ENCODE assay signal across 11 cellular contexts in the genomic region with DNA sequence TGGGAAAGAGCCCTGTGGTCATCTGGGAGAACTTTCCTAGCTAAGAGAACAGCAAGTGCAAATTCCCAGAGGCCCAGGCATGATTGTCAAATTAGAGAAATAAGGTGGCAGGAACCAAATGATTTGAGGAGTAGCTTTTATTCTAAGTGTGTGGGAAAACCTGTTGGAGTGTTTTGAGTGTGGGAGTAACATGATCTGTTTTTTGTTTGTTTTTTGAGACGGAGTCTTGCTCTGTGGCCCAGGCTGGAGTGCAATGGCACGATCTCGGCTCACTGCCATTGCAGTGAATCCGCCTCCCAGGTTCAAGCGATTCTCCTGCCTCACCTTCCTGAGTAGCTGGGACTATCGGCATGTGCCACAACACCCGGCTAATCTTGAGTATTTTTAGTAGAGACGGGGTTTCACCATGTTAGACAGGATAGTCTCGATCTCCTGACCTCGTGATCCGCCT. TPM values are rescaled to one million over a fixed set of nuclear protein-coding genes. Genes with fewer than 3 reads are reported as not detected.
A peak's percentile ranks its signal among the peaks of the same experiment; 100 is the strongest.
DNase-seq lines count a peak whose midpoint lies in the region; ATAC-seq and TF ChIP-seq lines count a peak whose summit lies in the region.
"Had no signal": no experiment of that assay in that cellular context is flagged by ENCODE, and none has a peak within 500 bp of the region (broad histone marks: within the 10 kb centered on the region; RNA-seq: fewer than 3 reads in every experiment).

No MANE protein-coding gene starts in this region.

- no peaks in the 10 kb centered on the region for H3K9me2 ChIP-seq in SK-N-SH
- no peaks in the 10 kb centered on the region for H3K9me2 ChIP-seq in Karpas-422 (replicated peaks; ENCODE audit: insufficient read depth, low read length)

- peaks cover 56% of the 10 kb centered on the region for H3K36me3 Mint-ChIP-seq in activated naive CD8-positive, alpha-beta T cell treated with anti-CD3 and anti-CD28 coated beads, Interleukin-2, amount 50 U/mL, for 24 hours (ENCODE audit: low read depth)
- H3K36me3 Mint-ChIP-seq in neural progenitor cell, result peaks cover 31% of the 10 kb centered on the region

- H3K4me1 Mint-ChIP-seq in activated naive CD8-positive, alpha-beta T cell treated with anti-CD3 and anti-CD28 coated beads, Interleukin-2, amount 50 U/mL, for 24 hours, result peaks cover 51% of the 10 kb centered on the region
- peaks cover 31% of the 10 kb centered on the region for H3K4me1 Mint-ChIP-seq in neural progenitor cell

- peaks cover 4% of the 10 kb centered on the region for H3K27me3 Mint-ChIP-seq in activated naive CD8-positive, alpha-beta T cell treated with anti-CD3 and anti-CD28 coated beads, Interleukin-2, amount 50 U/mL, for 24 hours
- H3K27me3 Mint-ChIP-seq in neural progenitor cell (ENCODE audit: insufficient read depth, low read depth), result peaks cover 14% of the 10 kb centered on the region

- H3K9me3 ChIP-seq in SK-N-SH (no peaks in the 10 kb centered on the region), Karpas-422 (ENCODE audit: low read length) (no peaks in the 10 kb centered on the region), neural progenitor cell (ENCODE audit: low read depth) (no peaks in the 10 kb centered on the region)

- TF ChIP-seq CTCF in SK-N-SH (IDR thresholded peaks at IDR 0.05), result no peak
- no peak for TF ChIP-seq CTCF in neural progenitor cell (IDR thresholded peaks at IDR 0.05)

- H3F3A ChIP-seq in SK-N-SH (replicated peaks; ENCODE audit: insufficient read depth) (no peaks in the 10 kb centered on the region), neural progenitor cell (ENCODE audit: low read depth) (peaks cover 10% of the 10 kb centered on the region)

- no peak for ATAC-seq in SK-N-SH treated with all-trans-retinoic acid at 6 μM for 48 hours
- ATAC-seq in activated naive CD8-positive, alpha-beta T cell treated with anti-CD3 and anti-CD28 coated beads, Interleukin-2, amount 50 U/mL, for 24 hours, result no peak
- no peak for ATAC-seq in GM21723 (IDR thresholded peaks at IDR 0.05; ENCODE audit: unreplicated experiment)
- no peak for ATAC-seq in HG03469 (IDR thresholded peaks at IDR 0.05; ENCODE audit: unreplicated experiment)

- CTCF ChIA-PET in SK-N-SH (lab: Yijun Ruan, JAX), result interaction anchor here (0.7 to 2.0 kb wide), 6 partner anchors 47 to 120 kb away, joined by 3 to 10 read pairs (median 3); no protein-coding TSS in a partner anchor

- H3K4me1 ChIP-seq in SK-N-SH (ENCODE audit: control insufficient read depth in 1 of 2, insufficient read depth in 2 of 2, low read depth in 1 of 2, low read length in 1 of 2) (peaks cover 2 to 18% of the 10 kb centered on the region in 2 experiments; a peak in 3 of 4 replicates), Karpas-422 (ENCODE audit: low read length) (peaks cover 16% of the 10 kb centered on the region), neural progenitor cell (peaks cover 27% of the 10 kb centered on the region)

- H3K4me3 Mint-ChIP-seq in activated naive CD8-positive, alpha-beta T cell treated with anti-CD3 and anti-CD28 coated beads, Interleukin-2, amount 50 U/mL, for 24 hours, result peak overlapping the region; percentile 93
- peak overlapping the region; percentile 100 for H3K4me3 Mint-ChIP-seq in neural progenitor cell

- POLR2A ChIA-PET in SK-N-SH (lab: Yijun Ruan, JAX), result no interaction called here

- H3K27ac Mint-ChIP-seq in activated naive CD8-positive, alpha-beta T cell treated with anti-CD3 and anti-CD28 coated beads, Interleukin-2, amount 50 U/mL, for 24 hours, result no peak overlapping the region
- peak overlapping the region; percentile 59 for H3K27ac Mint-ChIP-seq in neural progenitor cell

- 91% methylated on average over 11 of the region's 11 CpGs for WGBS in SK-N-SH (ENCODE audit: low lambda C conversion rate)

- H3K4me3 ChIP-seq in SK-N-SH (ENCODE audit: low read depth in 2 of 2, low read length in 1 of 2), result no peak overlapping the region
- no peak overlapping the region for H3K4me3 ChIP-seq in Karpas-422 (ENCODE audit: low read length)
- no peak overlapping the region for H3K4me3 ChIP-seq in neural progenitor cell

- H3K79me2 ChIP-seq in SK-N-SH (ENCODE audit: insufficient read depth), result peaks cover 73% of the 10 kb centered on the region
- H3K79me2 ChIP-seq in Karpas-422 (ENCODE audit: low read length), result peaks cover 73% of the 10 kb centered on the region
- peaks cover 73% of the 10 kb centered on the region for H3K79me2 ChIP-seq in neural progenitor cell (ENCODE audit: low read depth)

- TF ChIP-seq EP300 in SK-N-SH (IDR thresholded peaks at IDR 0.05; ENCODE audit: borderline replicate concordance in 1 of 2, low read depth in 1 of 2, low read length in 1 of 2), result no peak

- H4K20me1 ChIP-seq in SK-N-SH (ENCODE audit: insufficient read depth), result peaks cover 62% of the 10 kb centered on the region
- peaks cover 21% of the 10 kb centered on the region; the same call in 1 of the 2 replicates for H4K20me1 ChIP-seq in Karpas-422 (ENCODE audit: insufficient read depth, low read depth, low read length)
- peaks cover 64% of the 10 kb centered on the region for H4K20me1 ChIP-seq in neural progenitor cell (ENCODE audit: low read depth)

- DNase-seq in SK-N-SH (no peak), Karpas-422 (no peak), neural progenitor cell (ENCODE audit: low spot score) (no peak), GM19238 (ENCODE audit: insufficient read length, low spot score) (no peak)
- no peak for DNase-seq in activated naive CD8-positive, alpha-beta T cell treated with anti-CD3 and anti-CD28 coated beads, Interleukin-2, amount 50 U/mL, for 24 hours
- DNase-seq: anterior cingulate cortex; stimulated activated CD4-positive, alpha-beta T cell treated with anti-CD3 and anti-CD28 coated beads, Interleukin-1b, Interleukin-23, amount 100 ng/mL, for 48 hours had no signal

- TF ChIP-seq RAD21 in SK-N-SH (IDR thresholded peaks at IDR 0.05; ENCODE audit: low read length), result no peak

- H3K27me3 ChIP-seq in SK-N-SH (ENCODE audit: insufficient read depth) (no peaks in the 10 kb centered on the region), Karpas-422 (ENCODE audit: low read length) (no peaks in the 10 kb centered on the region), neural progenitor cell (no peaks in the 10 kb centered on the region)

- H3K36me3 ChIP-seq in SK-N-SH (replicated peaks in 1 of 2; ENCODE audit: control insufficient read depth in 1 of 2, insufficient read depth in 2 of 2, low read length in 1 of 2) (peaks cover 0 to 11% of the 10 kb centered on the region in 2 experiments), Karpas-422 (ENCODE audit: insufficient read depth, low read length) (peaks cover 10% of the 10 kb centered on the region; the same call in 1 of the 2 replicates), neural progenitor cell (no peaks in the 10 kb centered on the region)

- H3K4me2 ChIP-seq in SK-N-SH (peak overlapping the region; percentile 87; the same call in 1 of the 2 replicates), Karpas-422 (ENCODE audit: low read depth, low read length, poor library complexity, severe bottlenecking) (peak overlapping the region; percentile 81), neural progenitor cell (peak overlapping the region; percentile 96)

- peaks cover 7% of the 10 kb centered on the region for H3K9me3 Mint-ChIP-seq in activated naive CD8-positive, alpha-beta T cell treated with anti-CD3 and anti-CD28 coated beads, Interleukin-2, amount 50 U/mL, for 24 hours
- peaks cover 5% of the 10 kb centered on the region for H3K9me3 Mint-ChIP-seq in neural progenitor cell

- no peak overlapping the region for H2AFZ ChIP-seq in SK-N-SH (ENCODE audit: low read depth)
- H2AFZ ChIP-seq in Karpas-422 (ENCODE audit: low read length), result no peak overlapping the region
- no peak overlapping the region for H2AFZ ChIP-seq in neural progenitor cell (replicated peaks)

- H3K9ac ChIP-seq in SK-N-SH (no peak overlapping the region), Karpas-422 (ENCODE audit: low read length) (no peak overlapping the region; the same call in 1 of the 2 replicates), neural progenitor cell (no peak overlapping the region)

- H3K27ac ChIP-seq in SK-N-SH (ENCODE audit: low read depth in 2 of 2, low read length in 1 of 2) (no peak overlapping the region), Karpas-422 (ENCODE audit: low read length) (no peak overlapping the region), neural progenitor cell (no peak overlapping the region)
- H3K27ac ChIP-seq: epithelial cell of prostate had no signal

TF ChIP-seq in SK-N-SH, 30 proteins besides CTCF, POLR2A, EP300 and RAD21 (continues in another document):
- TF ChIP-seq TEAD4 (IDR thresholded peaks at IDR 0.05; ENCODE audit: borderline replicate concordance, insufficient read depth) (no peak), TCF12 (IDR thresholded peaks at IDR 0.05) (no peak)
- TF ChIP-seq, protein P1, sequence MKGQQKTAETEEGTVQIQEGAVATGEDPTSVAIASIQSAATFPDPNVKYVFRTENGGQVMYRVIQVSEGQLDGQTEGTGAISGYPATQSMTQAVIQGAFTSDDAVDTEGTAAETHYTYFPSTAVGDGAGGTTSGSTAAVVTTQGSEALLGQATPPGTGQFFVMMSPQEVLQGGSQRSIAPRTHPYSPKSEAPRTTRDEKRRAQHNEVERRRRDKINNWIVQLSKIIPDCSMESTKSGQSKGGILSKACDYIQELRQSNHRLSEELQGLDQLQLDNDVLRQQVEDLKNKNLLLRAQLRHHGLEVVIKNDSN (IDR thresholded peaks at IDR 0.05; ENCODE audit: borderline replicate concordance, low read depth), result no peak

TF ChIP-seq in SK-N-SH treated with all-trans-retinoic acid at 6 μM for 48 hours, 23 proteins besides CTCF, POLR2A, EP300 and RAD21 (continues in another document):
- TF ChIP-seq ZNF565 (CRISPR knock-in tag; conservative IDR thresholded peaks at IDR 0.05; ENCODE audit: low read depth) (no peak), GLIS3 (CRISPR knock-in tag; IDR thresholded peaks at IDR 0.05) (no peak), OSR1 (CRISPR knock-in tag; IDR thresholded peaks at IDR 0.05) (no peak), PPARA (CRISPR knock-in tag; IDR thresholded peaks at IDR 0.05; ENCODE audit: borderline replicate concordance) (no peak), SNAI2 (CRISPR knock-in tag; IDR thresholded peaks at IDR 0.05) (no peak), TOX (CRISPR knock-in tag; IDR thresholded peaks at IDR 0.05; ENCODE audit: borderline replicate concordance) (no peak), ZFP30 (CRISPR knock-in tag; IDR thresholded peaks at IDR 0.05) (no peak), ZC3H10 (CRISPR knock-in tag; IDR thresholded peaks at IDR 0.05) (no peak), RARB (CRISPR knock-in tag; IDR thresholded peaks at IDR 0.05) (no peak)

RNA-seq across cellular contexts. Expression of a gene that starts 2.4 kb away (rescaled TPM):
- 123 and 126 TPM in 2 replicates for polyA plus RNA-seq in SK-N-SH (2012; rRNA removed)
- polyA plus RNA-seq in SK-N-SH (2012; cell fraction: cytosol; rRNA removed), result 137 and 140 TPM in 2 replicates
- 44.7 and 62.7 TPM in 2 replicates for polyA plus RNA-seq in SK-N-SH (2012; cell fraction: nucleus; rRNA removed)
- total RNA-seq in Karpas-422 (2014; rRNA removed; shearing (Covaris generic); ENCODE audit: low replicate concordance), result 47.5 and 83.0 TPM in 2 replicates
- total RNA-seq in neural progenitor cell (ENCODE audit: low replicate concordance), result 258 and 305 TPM in 2 replicates

RNA-seq across cellular contexts. Expression of a gene that starts 19.5 kb away (rescaled TPM):
- 3.9 and 7.6 TPM in 2 replicates for polyA plus RNA-seq in SK-N-SH (2012; rRNA removed)
- 4.6 and 5.7 TPM in 2 replicates for polyA plus RNA-seq in SK-N-SH (2012; cell fraction: cytosol; rRNA removed)
- 14.8 and 20.3 TPM in 2 replicates for polyA plus RNA-seq in SK-N-SH (2012; cell fraction: nucleus; rRNA removed)
- total RNA-seq in Karpas-422 (2014; rRNA removed; shearing (Covaris generic); ENCODE audit: low replicate concordance), result 13.0 and 29.4 TPM in 2 replicates
- 19.1 and 29.1 TPM in 2 replicates for total RNA-seq in neural progenitor cell (ENCODE audit: low replicate concordance)
